20 cellular contexts compared by ENCODE assay signal in genomic region chr2:7956126-7956689, GRCh38.
"Had no signal": no experiment of that assay in that cellular context is flagged by ENCODE, and none has a peak within 500 bp of the region (broad histone marks: within the 10 kb centered on the region; RNA-seq: fewer than 3 reads in every experiment).

No MANE protein-coding gene starts in this region.

- H3K27ac ChIP-seq: dorsolateral prefrontal cortex, left lung, neural progenitor cell, prostate gland, skin epidermis, tibial nerve had no signal

- H3K27me3 ChIP-seq: left lung, neural progenitor cell, tibial nerve had no signal

- H3K9me3 ChIP-seq: left lung, mucosa of descending colon, prostate gland, tibial nerve had no signal

- DNase-seq: activated B cell treated with CpG ODN at 0.5 μM for 24 hours; activated CD4-positive, alpha-beta T cell treated with anti-CD3 and anti-CD28 coated beads, Interleukin-2, amount 10 ng/mL, durations not matched to agents 24 days and 14 days; activated CD8-positive, alpha-beta T cell treated with anti-CD3 and anti-CD28 coated beads, Interleukin-2, amount 10 ng/mL, durations not matched to agents 7 days and 5 days; activated naive CD4-positive, alpha-beta T cell treated with anti-CD3 and anti-CD28 coated beads, Interleukin-2, amount 10 ng/mL, durations not matched to agents 7 days and 5 days; activated T-cell treated with anti-CD3 and anti-CD28 coated beads, Interleukin-2, amount 50 U/mL, for 24 hours; caudate nucleus; dorsolateral prefrontal cortex; foreskin fibroblast; left lung; mammary epithelial cell; mucosa of descending colon; naive B cell; right cardiac atrium had no signal

- H3K9ac ChIP-seq: neural progenitor cell had no signal

- H3K4me1 ChIP-seq: left lung, prostate gland had no signal

- H3K4me3 Mint-ChIP-seq: activated B cell treated with CpG ODN at 0.5 μM for 24 hours; activated CD4-positive, alpha-beta T cell treated with anti-CD3 and anti-CD28 coated beads, Interleukin-2, amount 10 ng/mL, durations not matched to agents 24 days and 14 days; activated CD8-positive, alpha-beta T cell treated with anti-CD3 and anti-CD28 coated beads, Interleukin-2, amount 10 ng/mL, durations not matched to agents 7 days and 5 days; activated naive CD4-positive, alpha-beta T cell treated with anti-CD3 and anti-CD28 coated beads, Interleukin-2, amount 10 ng/mL, durations not matched to agents 7 days and 5 days; activated T-cell treated with anti-CD3 and anti-CD28 coated beads, Interleukin-2, amount 50 U/mL, for 24 hours; naive B cell; neural progenitor cell; stimulated activated naive CD8-positive, alpha-beta T cell treated with anti-CD3 and anti-CD28 coated beads, Interleukin-15, Interleukin-2, amounts not matched to agents 100 ng/mL and 50 ng/mL, for 24 hours; T-helper 2 cell treated with Interferon-gamma antibody and Interleukin-4, amounts not matched to agents 5 μg/mL and 100 μg/mL, for 36 hours had no signal

- H3K36me3 ChIP-seq: left lung, neural progenitor cell, prostate gland, tibial nerve had no signal

- H3K27me3 Mint-ChIP-seq: activated B cell treated with CpG ODN at 0.5 μM for 24 hours; activated T-cell treated with anti-CD3 and anti-CD28 coated beads, Interleukin-2, amount 50 U/mL, for 24 hours; stimulated activated naive CD8-positive, alpha-beta T cell treated with anti-CD3 and anti-CD28 coated beads, Interleukin-15, Interleukin-2, amounts not matched to agents 100 ng/mL and 50 ng/mL, for 24 hours had no signal

- H3K4me2 ChIP-seq: neural progenitor cell had no signal

- H3K9me3 Mint-ChIP-seq: activated B cell treated with CpG ODN at 0.5 μM for 24 hours; activated CD4-positive, alpha-beta T cell treated with anti-CD3 and anti-CD28 coated beads, Interleukin-2, amount 10 ng/mL, durations not matched to agents 24 days and 14 days; activated naive CD4-positive, alpha-beta T cell treated with anti-CD3 and anti-CD28 coated beads, Interleukin-2, amount 10 ng/mL, durations not matched to agents 7 days and 5 days; activated T-cell treated with anti-CD3 and anti-CD28 coated beads, Interleukin-2, amount 50 U/mL, for 24 hours; activated T-helper 2 cell treated with anti-CD3 and anti-CD28 coated beads, Interferon-gamma antibody, Interleukin-2, Interleukin-4, amounts not matched to agents 10 μg/mL and 5 μg/mL and 100 μg/mL, durations not matched to agents 14 hours and 24 hours and 36 hours; naive B cell; neural progenitor cell; stimulated activated naive CD8-positive, alpha-beta T cell treated with anti-CD3 and anti-CD28 coated beads, Interleukin-15, Interleukin-2, amounts not matched to agents 100 ng/mL and 50 ng/mL, for 24 hours; T-helper 2 cell treated with Interferon-gamma antibody and Interleukin-4, amounts not matched to agents 5 μg/mL and 100 μg/mL, for 36 hours had no signal

- H3K4me3 ChIP-seq: dorsolateral prefrontal cortex, left lung, mucosa of descending colon, neural progenitor cell, prostate gland, skin epidermis, tibial nerve had no signal

- ATAC-seq: activated CD8-positive, alpha-beta T cell treated with anti-CD3 and anti-CD28 coated beads, Interleukin-2, amount 10 ng/mL, durations not matched to agents 7 days and 5 days; left lung; mucosa of descending colon had no signal

- H3K27ac Mint-ChIP-seq: activated B cell treated with CpG ODN at 0.5 μM for 24 hours; activated CD4-positive, alpha-beta T cell treated with anti-CD3 and anti-CD28 coated beads, Interleukin-2, amount 10 ng/mL, durations not matched to agents 24 days and 14 days; activated CD8-positive, alpha-beta T cell treated with anti-CD3 and anti-CD28 coated beads, Interleukin-2, amount 10 ng/mL, durations not matched to agents 7 days and 5 days; activated naive CD4-positive, alpha-beta T cell treated with anti-CD3 and anti-CD28 coated beads, Interleukin-2, amount 10 ng/mL, durations not matched to agents 7 days and 5 days; activated T-cell treated with anti-CD3 and anti-CD28 coated beads, Interleukin-2, amount 50 U/mL, for 24 hours; activated T-helper 2 cell treated with anti-CD3 and anti-CD28 coated beads, Interferon-gamma antibody, Interleukin-2, Interleukin-4, amounts not matched to agents 10 μg/mL and 5 μg/mL and 100 μg/mL, durations not matched to agents 14 hours and 24 hours and 36 hours; naive B cell; neural progenitor cell; stimulated activated naive CD8-positive, alpha-beta T cell treated with anti-CD3 and anti-CD28 coated beads, Interleukin-15, Interleukin-2, amounts not matched to agents 100 ng/mL and 50 ng/mL, for 24 hours; T-helper 2 cell treated with Interferon-gamma antibody and Interleukin-4, amounts not matched to agents 5 μg/mL and 100 μg/mL, for 36 hours had no signal

- H3K36me3 Mint-ChIP-seq: activated naive CD4-positive, alpha-beta T cell treated with anti-CD3 and anti-CD28 coated beads, Interleukin-2, amount 10 ng/mL, durations not matched to agents 7 days and 5 days; naive B cell; neural progenitor cell had no signal

- H3K4me1 Mint-ChIP-seq: activated B cell treated with CpG ODN at 0.5 μM for 24 hours; activated naive CD4-positive, alpha-beta T cell treated with anti-CD3 and anti-CD28 coated beads, Interleukin-2, amount 10 ng/mL, durations not matched to agents 7 days and 5 days; naive B cell had no signal
